ENCODE assay signal across 1 cellular context in the genomic region with DNA sequence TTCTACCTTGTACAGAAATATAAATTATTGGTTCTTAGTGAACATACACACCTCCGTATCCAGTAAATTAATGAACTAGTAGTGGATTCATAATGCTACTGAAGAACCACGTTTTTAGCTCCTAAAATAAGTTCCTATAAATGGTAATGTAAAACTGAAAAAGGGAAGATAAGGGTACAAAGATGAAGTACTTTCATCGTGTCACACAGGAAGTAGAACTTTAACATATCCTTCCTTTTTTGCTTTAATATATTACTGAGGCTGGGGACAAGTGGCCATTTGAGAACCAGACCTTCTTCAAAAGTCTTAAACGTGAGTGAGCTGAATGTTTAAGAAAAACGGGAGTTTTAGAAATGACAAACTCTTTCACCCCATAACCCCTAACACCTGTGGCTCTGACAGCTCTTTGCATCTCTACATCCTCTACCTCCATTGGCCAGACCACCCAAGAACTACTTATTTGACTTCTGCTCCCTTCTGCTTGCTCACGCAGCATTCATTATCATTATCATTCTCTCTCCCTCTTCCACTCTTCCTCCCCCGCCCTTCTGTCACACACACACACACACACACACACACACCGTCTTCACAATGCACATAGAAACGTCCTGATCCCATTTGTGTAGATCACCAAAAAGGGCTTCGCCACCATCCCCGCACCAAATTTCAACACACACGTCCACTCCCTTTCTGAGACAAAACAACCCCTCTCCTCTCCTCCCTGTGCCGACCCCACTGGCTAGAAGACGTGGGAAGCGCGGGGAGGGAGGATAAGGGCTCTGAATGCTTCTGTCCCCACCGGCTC.
TF ChIP-seq lines count a peak whose summit lies in the region.

No MANE protein-coding gene starts in this region.

TF ChIP-seq in SK-N-SH, 30 proteins besides CTCF, POLR2A, EP300 and RAD21 (continued from another document):
- TF ChIP-seq, protein P1, sequence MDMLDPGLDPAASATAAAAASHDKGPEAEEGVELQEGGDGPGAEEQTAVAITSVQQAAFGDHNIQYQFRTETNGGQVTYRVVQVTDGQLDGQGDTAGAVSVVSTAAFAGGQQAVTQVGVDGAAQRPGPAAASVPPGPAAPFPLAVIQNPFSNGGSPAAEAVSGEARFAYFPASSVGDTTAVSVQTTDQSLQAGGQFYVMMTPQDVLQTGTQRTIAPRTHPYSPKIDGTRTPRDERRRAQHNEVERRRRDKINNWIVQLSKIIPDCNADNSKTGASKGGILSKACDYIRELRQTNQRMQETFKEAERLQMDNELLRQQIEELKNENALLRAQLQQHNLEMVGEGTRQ (IDR thresholded peaks at IDR 0.05; ENCODE audit: borderline replicate concordance, low read depth, low read length): no peak
- TF ChIP-seq IRF3 (IDR thresholded peaks at IDR 0.05; ENCODE audit: low read depth, low read length) (no peak), ELF1 (IDR thresholded peaks at IDR 0.05) (no peak), CHD2 (IDR thresholded peaks at IDR 0.05; ENCODE audit: low read length, partially characterized antibody) (no peak), NRF1 (IDR thresholded peaks at IDR 0.05; ENCODE audit: low read depth, low read length) (no peak), MXI1 (IDR thresholded peaks at IDR 0.05; ENCODE audit: low read depth, low read length) (no peak), RCOR1 (IDR thresholded peaks at IDR 0.05; ENCODE audit: low read length) (no peak), NFIC (IDR thresholded peaks at IDR 0.05; ENCODE audit: borderline replicate concordance) (no peak)
- TF ChIP-seq, protein P2, sequence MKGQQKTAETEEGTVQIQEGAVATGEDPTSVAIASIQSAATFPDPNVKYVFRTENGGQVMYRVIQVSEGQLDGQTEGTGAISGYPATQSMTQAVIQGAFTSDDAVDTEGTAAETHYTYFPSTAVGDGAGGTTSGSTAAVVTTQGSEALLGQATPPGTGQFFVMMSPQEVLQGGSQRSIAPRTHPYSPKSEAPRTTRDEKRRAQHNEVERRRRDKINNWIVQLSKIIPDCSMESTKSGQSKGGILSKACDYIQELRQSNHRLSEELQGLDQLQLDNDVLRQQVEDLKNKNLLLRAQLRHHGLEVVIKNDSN (IDR thresholded peaks at IDR 0.05; ENCODE audit: borderline replicate concordance, low read depth): no peak
TF ChIP-seq in SK-N-SH: peak in this region for 0.
